In genomic region chr6:151440930-151441329, GRCh38 we compare ENCODE assay signal across 9 cellular contexts. TPM values are rescaled to one million over a fixed set of nuclear protein-coding genes. Genes with fewer than 3 reads are reported as not detected.
DNase-seq lines count a peak whose midpoint lies in the region; ATAC-seq and TF ChIP-seq lines count a peak whose summit lies in the region.
"Had no signal": no experiment of that assay in that cellular context is flagged by ENCODE, and none has a peak within 500 bp of the region (broad histone marks: within the 10 kb centered on the region; RNA-seq: fewer than 3 reads in every experiment).

No MANE protein-coding gene starts in this region.

- no peak overlapping the region for H3K4me3 Mint-ChIP-seq in activated T-cell treated with anti-CD3 and anti-CD28 coated beads, Interleukin-2, amount 50 U/mL, for 72 hours
- H3K4me3 Mint-ChIP-seq in activated naive CD8-positive, alpha-beta T cell treated with anti-CD3 and anti-CD28 coated beads for 36 hours = no peak overlapping the region

- intact Hi-C loops in testis (cut with DNase I; ENCODE audit: low total_unique reads) = no loop called here

- no peaks in the 10 kb centered on the region for H3K36me3 ChIP-seq in endocrine pancreas (ENCODE audit: control insufficient read depth, insufficient read depth, low read length)
- H3K36me3 ChIP-seq in testis (ENCODE audit: low read depth, missing control alignments) = no peaks in the 10 kb centered on the region

- H3K9me3 Mint-ChIP-seq in activated T-cell treated with anti-CD3 and anti-CD28 coated beads, Interleukin-2, amount 50 U/mL, for 72 hours = no peaks in the 10 kb centered on the region
- H3K9me3 Mint-ChIP-seq in activated naive CD8-positive, alpha-beta T cell treated with anti-CD3 and anti-CD28 coated beads for 36 hours = no peaks in the 10 kb centered on the region

- H3K4me3 ChIP-seq in endocrine pancreas (ENCODE audit: control insufficient read depth, insufficient read depth, low read length) (peak overlapping the region; percentile 26), testis (no peak overlapping the region)

- no peak for DNase-seq in activated T-cell treated with anti-CD3 and anti-CD28 coated beads, Interleukin-2, amount 50 U/mL, for 72 hours
- DNase-seq in activated T-cell treated with anti-CD3 and anti-CD28 coated beads, Interleukin-2, amount 50 U/mL, for 1 hour = no peak
- DNase-seq in testis (no peak), NCI-H1694 (lab: John Stamatoyannopoulos, UW) (no peak), GM19238 (ENCODE audit: insufficient read length, low spot score) (no peak)
- DNase-seq in activated naive CD8-positive, alpha-beta T cell treated with anti-CD3 and anti-CD28 coated beads for 36 hours = no peak

- H3K9me3 ChIP-seq in endocrine pancreas (ENCODE audit: control insufficient read depth, low read length) (no peaks in the 10 kb centered on the region), testis (no peaks in the 10 kb centered on the region)

- H3K27me3 ChIP-seq in endocrine pancreas (ENCODE audit: control insufficient read depth, insufficient read depth, low read length) (no peaks in the 10 kb centered on the region), testis (no peaks in the 10 kb centered on the region)

- TF ChIP-seq CTCF in testis (IDR thresholded peaks at IDR 0.05) = peak in 2 of 3 experiments; percentile 26 to 32

- peak overlapping the region; percentile 63 for H3K27ac Mint-ChIP-seq in activated T-cell treated with anti-CD3 and anti-CD28 coated beads, Interleukin-2, amount 50 U/mL, for 72 hours
- no peak overlapping the region for H3K27ac Mint-ChIP-seq in activated naive CD8-positive, alpha-beta T cell treated with anti-CD3 and anti-CD28 coated beads for 36 hours

- H3K27ac ChIP-seq in testis = peak overlapping the region in 1 of 2 donors; percentile 39

- H3K4me1 ChIP-seq in endocrine pancreas (ENCODE audit: control insufficient read depth, insufficient read depth, low read length) (peaks cover 37% of the 10 kb centered on the region), testis (peaks cover 31% of the 10 kb centered on the region)

- H3K9ac ChIP-seq in endocrine pancreas (ENCODE audit: control insufficient read depth, insufficient read depth, low read length) = no peak overlapping the region

- no peak for ATAC-seq in activated T-cell treated with anti-CD3 and anti-CD28 coated beads, Interleukin-2, amount 50 U/mL, for 72 hours (replicated peaks in 1 of 2)
- ATAC-seq in HG03354 (IDR thresholded peaks at IDR 0.05; ENCODE audit: poor library complexity, severe bottlenecking, unreplicated experiment) = peak; percentile 42

- WGBS in testis, 2 donors = 48 to 54% methylated on average over 2 of the region's 2 CpGs

- H3K4me1 Mint-ChIP-seq in activated T-cell treated with anti-CD3 and anti-CD28 coated beads, Interleukin-2, amount 50 U/mL, for 72 hours (ENCODE audit: low read depth) = peaks cover 15% of the 10 kb centered on the region
- peaks cover 26% of the 10 kb centered on the region for H3K4me1 Mint-ChIP-seq in activated naive CD8-positive, alpha-beta T cell treated with anti-CD3 and anti-CD28 coated beads for 36 hours

- no peak for TF ChIP-seq POLR2A in testis (IDR thresholded peaks at IDR 0.05)

- no peaks in the 10 kb centered on the region for H3K27me3 Mint-ChIP-seq in activated T-cell treated with anti-CD3 and anti-CD28 coated beads, Interleukin-2, amount 50 U/mL, for 72 hours (ENCODE audit: low read depth)
- no peaks in the 10 kb centered on the region for H3K27me3 Mint-ChIP-seq in activated naive CD8-positive, alpha-beta T cell treated with anti-CD3 and anti-CD28 coated beads for 36 hours

- H3K36me3 Mint-ChIP-seq in activated T-cell treated with anti-CD3 and anti-CD28 coated beads, Interleukin-2, amount 50 U/mL, for 72 hours (ENCODE audit: insufficient read depth in 2 of 2) = peaks cover 3 to 6% of the 10 kb centered on the region in 2 donors
- peaks cover 5% of the 10 kb centered on the region for H3K36me3 Mint-ChIP-seq in activated naive CD8-positive, alpha-beta T cell treated with anti-CD3 and anti-CD28 coated beads for 36 hours

RNA-seq across cellular contexts. Expression of gene RMND1, which starts 11.0 kb away (rescaled TPM):
- 10 to 100 TPM; 22.7 to 26.6 TPM for total RNA-seq in activated T-cell treated with anti-CD3 and anti-CD28 coated beads, Interleukin-2, amount 50 U/mL, for 72 hours
- total RNA-seq in testis = 10 to 100 TPM; 23.8 to 25.0 TPM
- 16.9 TPM for polyA plus RNA-seq in testis (ENCODE audit: insufficient read depth, low read depth, low replicate concordance)
- total RNA-seq in activated naive CD8-positive, alpha-beta T cell treated with anti-CD3 and anti-CD28 coated beads for 36 hours = 10 to 100 TPM; 25.9 to 28.4 TPM

RNA-seq across cellular contexts. Expression of gene ZBTB2, which starts 49.6 kb away (rescaled TPM):
- total RNA-seq in activated T-cell treated with anti-CD3 and anti-CD28 coated beads, Interleukin-2, amount 50 U/mL, for 72 hours = 10 to 100 TPM; 24.3 to 27.7 TPM
- 10 to 100 TPM; 14.7 TPM for total RNA-seq in testis
- polyA plus RNA-seq in testis (ENCODE audit: insufficient read depth, low read depth, low replicate concordance) = 13.0 TPM
- total RNA-seq in activated naive CD8-positive, alpha-beta T cell treated with anti-CD3 and anti-CD28 coated beads for 36 hours = 10 to 100 TPM; 26.8 to 28.2 TPM

RNA-seq across cellular contexts. Expression of gene CCDC170, which starts 52.9 kb away (rescaled TPM):
- not detected for total RNA-seq in activated T-cell treated with anti-CD3 and anti-CD28 coated beads, Interleukin-2, amount 50 U/mL, for 72 hours
- total RNA-seq in testis = 1 to 10 TPM; 3.1 to 3.3 TPM
- polyA plus RNA-seq in testis (ENCODE audit: insufficient read depth, low read depth, low replicate concordance) = 9.5 TPM
- total RNA-seq in activated naive CD8-positive, alpha-beta T cell treated with anti-CD3 and anti-CD28 coated beads for 36 hours = not detected
- total RNA-seq: myocyte had no signal

Comparison
In these comparisons a context has a peak if more than half of its experiments do, and no peak if none do; other contexts are left out.
1. RNA of gene CCDC170, which starts 52.9 kb away (total RNA-seq): 3.1 to 3.3 TPM in testis; not detected in activated naive CD8-positive, alpha-beta T cell treated with anti-CD3 and anti-CD28 coated beads for 36 hours and not detected in activated T-cell treated with anti-CD3 and anti-CD28 coated beads, Interleukin-2, amount 50 U/mL, for 72 hours; every median in the first group is over 4 times any median in the second.